8 cellular contexts compared by ENCODE assay signal in the genomic region with DNA sequence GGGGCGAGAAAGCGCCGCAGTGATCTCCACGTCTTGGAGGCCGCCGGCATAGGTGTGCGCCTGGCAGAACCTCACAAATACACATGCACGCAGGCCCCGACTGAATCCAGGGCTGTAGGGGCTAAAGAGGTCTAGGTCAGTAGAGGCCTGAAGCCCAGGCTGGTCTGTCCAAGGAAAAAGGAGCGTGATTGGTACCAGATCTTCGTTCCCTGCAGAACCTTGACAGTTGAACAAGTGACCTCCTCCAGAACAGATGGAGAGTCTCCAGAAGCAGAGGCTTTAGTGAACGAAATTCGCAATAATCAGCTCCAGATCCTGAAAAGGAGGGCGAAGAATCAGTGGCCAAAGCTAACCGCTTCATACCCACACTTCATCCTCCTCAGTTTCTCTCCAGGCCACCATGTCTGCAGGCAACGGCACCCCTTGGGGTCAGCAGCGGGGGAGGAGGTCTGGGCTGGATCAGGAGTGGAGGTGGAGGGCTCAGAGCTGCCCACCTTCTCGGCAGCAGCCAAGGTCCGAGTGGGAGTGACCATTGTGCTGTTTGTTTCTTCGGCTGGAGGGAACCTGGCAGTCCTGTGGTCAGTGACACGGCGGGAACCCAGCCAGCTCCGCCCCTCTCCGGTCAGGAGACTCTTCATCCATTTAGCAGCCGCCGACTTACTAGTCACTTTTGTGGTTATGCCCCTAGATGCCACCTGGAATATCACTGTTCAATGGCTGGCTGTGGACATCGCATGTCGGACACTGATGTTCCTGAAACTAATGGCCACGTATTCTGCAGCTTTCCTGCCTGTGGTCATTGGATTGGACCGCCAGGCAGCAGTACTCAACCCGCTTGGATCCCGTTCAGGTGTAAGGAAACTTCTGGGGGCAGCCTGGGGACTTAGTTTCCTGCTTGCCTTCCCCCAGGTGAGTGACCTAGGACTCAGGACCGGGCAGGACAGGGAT. TPM values are rescaled to one million over a fixed set of nuclear protein-coding genes. Genes with fewer than 3 reads are reported as not detected.
DNase-seq lines count a peak whose midpoint lies in the region; ATAC-seq, FAIRE-seq and TF ChIP-seq lines count a peak whose summit lies in the region.

No MANE protein-coding gene starts in this region.

- H3K27me3 ChIP-seq in CD4-positive, CD25-positive, alpha-beta regulatory T cell (ENCODE audit: control insufficient read depth, insufficient read depth, low read length), result no peaks in the 10 kb centered on the region
- H3K27me3 ChIP-seq in HepG2 (ENCODE audit: control insufficient read depth in 1 of 2, insufficient read depth in 2 of 2, low read length in 2 of 2) (no peaks in the 10 kb centered on the region; a peak in 1 of 5 replicates), stomach smooth muscle (ENCODE audit: control insufficient read depth in 1 of 2, insufficient read depth in 2 of 2, low read length in 2 of 2) (no peaks in the 10 kb centered on the region)

- POLR2A ChIA-PET in HepG2 (lab: Yijun Ruan, JAX), result interaction anchor here (0.6 to 3.4 kb wide), 9 partner anchors 8 to 95 kb away, joined by 3 to 36 read pairs (median 3); partner anchors contain the start of genes ANKRD34A, ITGA10, LIX1L and NUDT17

- H3K27me3 Mint-ChIP-seq in CD4-positive, CD25-positive, alpha-beta regulatory T cell, result peaks cover 4% of the 10 kb centered on the region

- no peak for TF ChIP-seq EP300 in HepG2 (IDR thresholded peaks at IDR 0.05; ENCODE audit: low read depth in 2 of 2, low read length in 2 of 2)
- no peak for TF ChIP-seq EP300 in HepG2 (CRISPR knock-in tag; IDR thresholded peaks at IDR 0.05; ENCODE audit: borderline replicate concordance)

- ATAC-seq in CD4-positive, CD25-positive, alpha-beta regulatory T cell (ENCODE audit: low read depth in 2 of 2), result peak; percentile 4
- ATAC-seq in GM18907 (IDR thresholded peaks at IDR 0.05; ENCODE audit: unreplicated experiment), result peak; percentile 25
- peak; percentile 9 for ATAC-seq in HG03521 (IDR thresholded peaks at IDR 0.05; ENCODE audit: unreplicated experiment)
- ATAC-seq in HepG2, result peak; percentile 76
- ATAC-seq in HG03159 (IDR thresholded peaks at IDR 0.05; ENCODE audit: unreplicated experiment), result no peak

- H3K27ac Mint-ChIP-seq in CD4-positive, CD25-positive, alpha-beta regulatory T cell, result peak overlapping the region; percentile 94 to 98 (median 96)

- H3K4me3 ChIP-seq in CD4-positive, CD25-positive, alpha-beta regulatory T cell (ENCODE audit: low read depth, low read length), result peak overlapping the region; percentile 89
- H3K4me3 ChIP-seq in HepG2 (replicated peaks in 1 of 3; ENCODE audit: insufficient read depth in 1 of 3, low read depth in 2 of 3, low read length in 3 of 3), result peak overlapping the region; percentile 79 to 99 (median 92)
- peak overlapping the region; percentile 98 to 99 for H3K4me3 ChIP-seq in stomach smooth muscle (ENCODE audit: low read length in 2 of 2)

- no peak for FAIRE-seq in HepG2 (lab: Jason Lieb, UNC)

- in situ Hi-C loops in HepG2 (cut with HindIII; ENCODE audit: extremely low pct_ligation_motif_present, low pct_unique_long_range_greater_than_20kb), result no loop called here

- H3K27ac ChIP-seq in CD4-positive, CD25-positive, alpha-beta regulatory T cell (ENCODE audit: insufficient read depth, low read length, poor library complexity, severe bottlenecking), result peak overlapping the region; percentile 82
- H3K27ac ChIP-seq in HepG2 (ENCODE audit: extremely low read length, insufficient read depth, low read length) (peak overlapping the region; percentile 78), stomach smooth muscle (ENCODE audit: low read length) (peak overlapping the region; percentile 84)

- peak overlapping the region; percentile 94 to 98 (median 96) for H3K4me3 Mint-ChIP-seq in CD4-positive, CD25-positive, alpha-beta regulatory T cell

- peaks cover 16 to 53% (median 42%) of the 10 kb centered on the region in 4 donors for H3K4me1 Mint-ChIP-seq in CD4-positive, CD25-positive, alpha-beta regulatory T cell

- TF ChIP-seq RAD21 in HepG2 (CRISPR knock-in tag; IDR thresholded peaks at IDR 0.05), result no peak

- no peak; the same call in 1 of the 2 replicates for TF ChIP-seq CTCF in HepG2 (CRISPR knock-in tag; IDR thresholded peaks at IDR 0.05)

- CTCF ChIA-PET in HepG2 (lab: Yijun Ruan, JAX; ENCODE audit: low intra/inter-chr PET ratio, low total read pairs), result interaction anchor here (0.9 kb wide), 1 partner anchor 27 kb away, joined by 3 read pairs; no protein-coding TSS in a partner anchor

- DNase-seq in CD4-positive, CD25-positive, alpha-beta regulatory T cell, result no peak
- DNase-seq in SHP77 treated with DMSO at 0.1 percent for 48 hours (lab: John Stamatoyannopoulos, UW) (peak; percentile 48), dermis blood vessel endothelial cell (peak; percentile 66), HepG2 (ENCODE audit: low spot score) (peak; percentile 56)

- peaks cover 8% of the 10 kb centered on the region for H3K79me2 ChIP-seq in HepG2 (ENCODE audit: insufficient read depth, low read length)

- peak overlapping the region; percentile 93 for H2AFZ ChIP-seq in HepG2 (ENCODE audit: low read length)

- no peaks in the 10 kb centered on the region for H4K20me1 ChIP-seq in HepG2 (ENCODE audit: insufficient read depth, low read length)

- H3K4me2 ChIP-seq in HepG2 (ENCODE audit: low read depth, low read length), result peak overlapping the region; percentile 99

- BruUV-seq in HepG2 (replicated peaks; lab: Mats Ljungman, UMichigan), result no TSS peak

- peaks cover 0 to 2% (median 0%) of the 10 kb centered on the region in 7 donors for H3K9me3 Mint-ChIP-seq in CD4-positive, CD25-positive, alpha-beta regulatory T cell

- H3K36me3 ChIP-seq in CD4-positive, CD25-positive, alpha-beta regulatory T cell (ENCODE audit: control insufficient read depth, insufficient read depth, low read length), result peaks cover 32% of the 10 kb centered on the region
- peaks cover 1 to 9% of the 10 kb centered on the region in 2 experiments; a peak in 2 of 5 replicates for H3K36me3 ChIP-seq in HepG2 (replicated peaks in 1 of 2; ENCODE audit: control insufficient read depth in 1 of 2, insufficient read depth in 2 of 2, low read length in 2 of 2)
- H3K36me3 ChIP-seq in stomach smooth muscle (ENCODE audit: control insufficient read depth in 2 of 2, insufficient read depth in 2 of 2, low read length in 2 of 2), result peaks cover 9 to 12% of the 10 kb centered on the region in 2 donors

- intact Hi-C loops in HepG2 (cut with micrococcal nuclease; ENCODE audit: unreplicated experiment), result loop anchor here (5.0 kb wide), 1 partner anchor 88 kb away; no protein-coding TSS in a partner anchor

- no peaks in the 10 kb centered on the region for H3K9me3 ChIP-seq in CD4-positive, CD25-positive, alpha-beta regulatory T cell (ENCODE audit: control insufficient read depth in 2 of 2, low read length in 2 of 2)
- no peaks in the 10 kb centered on the region for H3K9me3 ChIP-seq in HepG2 (ENCODE audit: low read length)
- H3K9me3 ChIP-seq in stomach smooth muscle (ENCODE audit: control insufficient read depth in 2 of 2, low read length in 2 of 2), result no peaks in the 10 kb centered on the region

- 1% methylated on average over 14 of the region's 33 CpGs for WGBS in HepG2 (ENCODE audit: low lambda C conversion rate)

- H3K9ac ChIP-seq in HepG2 (ENCODE audit: insufficient read depth, low read depth, low read length), result peak overlapping the region; percentile 87
- H3K9ac ChIP-seq in stomach smooth muscle (ENCODE audit: low read length in 2 of 2), result peak overlapping the region; percentile 90 to 97

- peaks cover 24% of the 10 kb centered on the region for H3K4me1 ChIP-seq in CD4-positive, CD25-positive, alpha-beta regulatory T cell (ENCODE audit: control insufficient read depth, insufficient read depth, low read length, poor library complexity, severe bottlenecking)
- H3K4me1 ChIP-seq in HepG2 (ENCODE audit: insufficient read depth, low read length) (peaks cover 18% of the 10 kb centered on the region), stomach smooth muscle (ENCODE audit: control insufficient read depth, insufficient read depth, low read length) (peaks cover 28% of the 10 kb centered on the region)

- TF ChIP-seq POLR2A in HepG2 (IDR thresholded peaks at IDR 0.05; ENCODE audit: insufficient read depth in 1 of 2, low read depth in 2 of 2, low read length in 2 of 2), result peak in 1 of 2 experiments; percentile 26; a peak in 1 of 4 replicates

- peaks cover 13% of the 10 kb centered on the region for H3K36me3 Mint-ChIP-seq in CD4-positive, CD25-positive, alpha-beta regulatory T cell

RNA-seq across cellular contexts. Expression of gene PEX11B, which starts 0.7 kb away (rescaled TPM):
- 14.2 TPM for total RNA-seq in CD4-positive, CD25-positive, alpha-beta regulatory T cell
- 10 to 100 TPM; 50.4 to 71.8 (median 64.5) TPM for polyA plus RNA-seq in CD4-positive, CD25-positive, alpha-beta regulatory T cell
- 34.0 and 41.4 TPM in 2 replicates for total RNA-seq in dermis blood vessel endothelial cell
- total RNA-seq in HepG2 (2016; rRNA removed; fragmentation: Illumina TruSeq; extraction: Trizol), result 21.6 and 26.2 TPM in 2 replicates
- 6.1 and 8.7 TPM in 2 replicates for total RNA-seq in HepG2 (2016; cell fraction: cytosol; rRNA removed; fragmentation: Illumina TruSeq; extraction: Trizol; ENCODE audit: low read depth)
- total RNA-seq in HepG2 (2016; cell fraction: insoluble cytoplasmic fraction; rRNA removed; fragmentation: Illumina TruSeq; extraction: Trizol), result 21.5 and 30.1 TPM in 2 replicates
- total RNA-seq in HepG2 (2016; cell fraction: membrane; rRNA removed; fragmentation: Illumina TruSeq; extraction: Trizol), result 12.7 and 13.4 TPM in 2 replicates
- 9.3 and 11.7 TPM in 2 replicates for total RNA-seq in HepG2 (2016; cell fraction: nucleus; rRNA removed; fragmentation: Illumina TruSeq; extraction: Trizol)
- 38.8 and 48.4 TPM in 2 replicates for polyA plus RNA-seq in HepG2 (2011; rRNA removed)
- polyA plus RNA-seq in HepG2 (2011; cell fraction: cytosol; rRNA removed), result 24.9 and 30.2 TPM in 2 replicates
- 11.0 and 14.0 TPM in 2 replicates for polyA plus RNA-seq in HepG2 (2011; cell fraction: nucleus; rRNA removed)
- 14.3 and 21.4 TPM in 2 replicates for polyA plus RNA-seq in HepG2 (2012)
- 4.2 and 4.4 TPM in 2 replicates for polyA plus RNA-seq in HepG2 (2016; cell fraction: cytosol; fragmentation: Illumina TruSeq; extraction: Trizol; ENCODE audit: low read depth)
- polyA plus RNA-seq in HepG2 (2016; cell fraction: insoluble cytoplasmic fraction; fragmentation: Illumina TruSeq; extraction: Trizol; ENCODE audit: low read depth), result 34.6 and 35.2 TPM in 2 replicates
- polyA plus RNA-seq in HepG2 (2016; cell fraction: membrane; fragmentation: Illumina TruSeq; extraction: Trizol; ENCODE audit: low read depth), result 8.1 and 9.5 TPM in 2 replicates
- 17.7 and 21.1 TPM in 2 replicates for polyA plus RNA-seq in HepG2 (2016; cell fraction: nucleus; fragmentation: Illumina TruSeq; extraction: Trizol; ENCODE audit: insufficient read depth, low read depth)
- 29.8 and 36.3 TPM in 2 replicates for polyA minus RNA-seq in HepG2 (2011; rRNA and poly(A)+ RNA removed; ENCODE audit: low replicate concordance)
- 9.1 and 13.4 TPM in 2 replicates for polyA minus RNA-seq in HepG2 (2011; cell fraction: cytosol; rRNA and poly(A)+ RNA removed)
- polyA minus RNA-seq in HepG2 (2011; cell fraction: nucleus; rRNA and poly(A)+ RNA removed), result 6.4 and 7.0 TPM in 2 replicates

RNA-seq across cellular contexts. Expression of gene RBM8A, which starts 8.0 kb away (rescaled TPM):
- total RNA-seq in CD4-positive, CD25-positive, alpha-beta regulatory T cell, result 143 TPM
- polyA plus RNA-seq in CD4-positive, CD25-positive, alpha-beta regulatory T cell, result 100 to 1,000 TPM; 143 to 176 (median 154) TPM
- total RNA-seq in dermis blood vessel endothelial cell (187 and 192 TPM in 2 replicates), HepG2 (2016; rRNA removed; fragmentation: Illumina TruSeq; extraction: Trizol) (162 and 224 TPM in 2 replicates)
- total RNA-seq in HepG2 (2016; cell fraction: cytosol; rRNA removed; fragmentation: Illumina TruSeq; extraction: Trizol; ENCODE audit: low read depth), result 15.8 and 21.1 TPM in 2 replicates
- 164 and 238 TPM in 2 replicates for total RNA-seq in HepG2 (2016; cell fraction: insoluble cytoplasmic fraction; rRNA removed; fragmentation: Illumina TruSeq; extraction: Trizol)
- total RNA-seq in HepG2 (2016; cell fraction: membrane; rRNA removed; fragmentation: Illumina TruSeq; extraction: Trizol), result 32.6 and 36.1 TPM in 2 replicates
- total RNA-seq in HepG2 (2016; cell fraction: nucleus; rRNA removed; fragmentation: Illumina TruSeq; extraction: Trizol), result 58.0 and 59.0 TPM in 2 replicates
- 75.2 and 106 TPM in 2 replicates for polyA plus RNA-seq in HepG2 (2011; rRNA removed)
- 81.5 and 102 TPM in 2 replicates for polyA plus RNA-seq in HepG2 (2011; cell fraction: cytosol; rRNA removed)
- 25.3 and 38.5 TPM in 2 replicates for polyA plus RNA-seq in HepG2 (2011; cell fraction: nucleus; rRNA removed)
- polyA plus RNA-seq in HepG2 (2012), result 87.0 and 96.0 TPM in 2 replicates
- 14.2 and 15.2 TPM in 2 replicates for polyA plus RNA-seq in HepG2 (2016; cell fraction: cytosol; fragmentation: Illumina TruSeq; extraction: Trizol; ENCODE audit: low read depth)
- 218 and 247 TPM in 2 replicates for polyA plus RNA-seq in HepG2 (2016; cell fraction: insoluble cytoplasmic fraction; fragmentation: Illumina TruSeq; extraction: Trizol; ENCODE audit: low read depth)
- 28.1 and 28.8 TPM in 2 replicates for polyA plus RNA-seq in HepG2 (2016; cell fraction: membrane; fragmentation: Illumina TruSeq; extraction: Trizol; ENCODE audit: low read depth)
- 89.2 and 112 TPM in 2 replicates for polyA plus RNA-seq in HepG2 (2016; cell fraction: nucleus; fragmentation: Illumina TruSeq; extraction: Trizol; ENCODE audit: insufficient read depth, low read depth)
- 14.9 and 35.6 TPM in 2 replicates for polyA minus RNA-seq in HepG2 (2011; rRNA and poly(A)+ RNA removed; ENCODE audit: low replicate concordance)
- polyA minus RNA-seq in HepG2 (2011; cell fraction: cytosol; rRNA and poly(A)+ RNA removed), result 26.3 and 33.8 TPM in 2 replicates
- 20.2 and 28.7 TPM in 2 replicates for polyA minus RNA-seq in HepG2 (2011; cell fraction: nucleus; rRNA and poly(A)+ RNA removed)

RNA-seq across cellular contexts. Expression of gene ITGA10, which starts 9.4 kb away (rescaled TPM):
- total RNA-seq in CD4-positive, CD25-positive, alpha-beta regulatory T cell, result 1.1 TPM
- under 1 TPM in 2 of 4 donors, not detected in 2; 0.21 to 0.23 TPM for polyA plus RNA-seq in CD4-positive, CD25-positive, alpha-beta regulatory T cell
- total RNA-seq in dermis blood vessel endothelial cell (3.9 and 4.6 TPM in 2 replicates), HepG2 (2016; rRNA removed; fragmentation: Illumina TruSeq; extraction: Trizol) (0.53 and 0.89 TPM in 2 replicates)
- total RNA-seq in HepG2 (2016; cell fraction: cytosol; rRNA removed; fragmentation: Illumina TruSeq; extraction: Trizol; ENCODE audit: low read depth), result 0.09 and 0.20 TPM in 2 replicates
- 0.54 and 0.95 TPM in 2 replicates for total RNA-seq in HepG2 (2016; cell fraction: insoluble cytoplasmic fraction; rRNA removed; fragmentation: Illumina TruSeq; extraction: Trizol)
- 0.31 and 0.46 TPM in 2 replicates for total RNA-seq in HepG2 (2016; cell fraction: membrane; rRNA removed; fragmentation: Illumina TruSeq; extraction: Trizol)
- 1.3 and 1.4 TPM in 2 replicates for total RNA-seq in HepG2 (2016; cell fraction: nucleus; rRNA removed; fragmentation: Illumina TruSeq; extraction: Trizol)
- 1.6 and 1.8 TPM in 2 replicates for polyA plus RNA-seq in HepG2 (2011; rRNA removed)
- polyA plus RNA-seq in HepG2 (2011; cell fraction: cytosol; rRNA removed), result 0.79 and 0.83 TPM in 2 replicates
- 5.0 and 7.8 TPM in 2 replicates for polyA plus RNA-seq in HepG2 (2011; cell fraction: nucleus; rRNA removed)
- 0.55 and 0.64 TPM in 2 replicates for polyA plus RNA-seq in HepG2 (2012)
- polyA plus RNA-seq in HepG2 (2016; cell fraction: cytosol; fragmentation: Illumina TruSeq; extraction: Trizol; ENCODE audit: low read depth), result 0.08 and 0.12 TPM in 2 replicates
- polyA plus RNA-seq in HepG2 (2016; cell fraction: insoluble cytoplasmic fraction; fragmentation: Illumina TruSeq; extraction: Trizol; ENCODE audit: low read depth), result 0.30 and 0.47 TPM in 2 replicates
- 0.21 and 0.23 TPM in 2 replicates for polyA plus RNA-seq in HepG2 (2016; cell fraction: membrane; fragmentation: Illumina TruSeq; extraction: Trizol; ENCODE audit: low read depth)
- 3.6 and 4.6 TPM in 2 replicates for polyA plus RNA-seq in HepG2 (2016; cell fraction: nucleus; fragmentation: Illumina TruSeq; extraction: Trizol; ENCODE audit: insufficient read depth, low read depth)
- polyA minus RNA-seq in HepG2 (2011; rRNA and poly(A)+ RNA removed; ENCODE audit: low replicate concordance), result 0.35 and 1.5 TPM in 2 replicates
- polyA minus RNA-seq in HepG2 (2011; cell fraction: cytosol; rRNA and poly(A)+ RNA removed), result 0.69 and 0.70 TPM in 2 replicates
- 1.8 and 2.6 TPM in 2 replicates for polyA minus RNA-seq in HepG2 (2011; cell fraction: nucleus; rRNA and poly(A)+ RNA removed)

RNA-seq across cellular contexts. Expression of gene ANKRD35, which starts 33.6 kb away (rescaled TPM):
- 0.17 TPM for total RNA-seq in CD4-positive, CD25-positive, alpha-beta regulatory T cell
- under 1 TPM; 0.24 to 0.45 (median 0.29) TPM for polyA plus RNA-seq in CD4-positive, CD25-positive, alpha-beta regulatory T cell
- total RNA-seq in dermis blood vessel endothelial cell (0.09 and 0.17 TPM in 2 replicates), HepG2 (2016; rRNA removed; fragmentation: Illumina TruSeq; extraction: Trizol) (0.02 TPM in 1 of 2 replicates, not detected in the other)
- not detected in 2 replicates for total RNA-seq in HepG2 (2016; cell fraction: cytosol; rRNA removed; fragmentation: Illumina TruSeq; extraction: Trizol; ENCODE audit: low read depth)
- not detected in 2 replicates for total RNA-seq in HepG2 (2016; cell fraction: insoluble cytoplasmic fraction; rRNA removed; fragmentation: Illumina TruSeq; extraction: Trizol)
- total RNA-seq in HepG2 (2016; cell fraction: membrane; rRNA removed; fragmentation: Illumina TruSeq; extraction: Trizol), result not detected in 2 replicates
- total RNA-seq in HepG2 (2016; cell fraction: nucleus; rRNA removed; fragmentation: Illumina TruSeq; extraction: Trizol), result not detected in 2 replicates
- polyA plus RNA-seq in HepG2 (2011; rRNA removed), result not detected in 2 replicates
- polyA plus RNA-seq in HepG2 (2011; cell fraction: cytosol; rRNA removed), result 0.01 TPM in 2 replicates
- not detected in 2 replicates for polyA plus RNA-seq in HepG2 (2011; cell fraction: nucleus; rRNA removed)
- not detected in 2 replicates for polyA plus RNA-seq in HepG2 (2012)
- not detected in 2 replicates for polyA plus RNA-seq in HepG2 (2016; cell fraction: cytosol; fragmentation: Illumina TruSeq; extraction: Trizol; ENCODE audit: low read depth)
- not detected in 2 replicates for polyA plus RNA-seq in HepG2 (2016; cell fraction: insoluble cytoplasmic fraction; fragmentation: Illumina TruSeq; extraction: Trizol; ENCODE audit: low read depth)
- polyA plus RNA-seq in HepG2 (2016; cell fraction: membrane; fragmentation: Illumina TruSeq; extraction: Trizol; ENCODE audit: low read depth), result not detected in 2 replicates
- polyA plus RNA-seq in HepG2 (2016; cell fraction: nucleus; fragmentation: Illumina TruSeq; extraction: Trizol; ENCODE audit: insufficient read depth, low read depth), result not detected in 2 replicates
- 0.10 TPM in 1 of 2 replicates, not detected in the other for polyA minus RNA-seq in HepG2 (2011; rRNA and poly(A)+ RNA removed; ENCODE audit: low replicate concordance)
- polyA minus RNA-seq in HepG2 (2011; cell fraction: cytosol; rRNA and poly(A)+ RNA removed), result not detected in 2 replicates
- 0.13 TPM in 1 of 2 replicates, not detected in the other for polyA minus RNA-seq in HepG2 (2011; cell fraction: nucleus; rRNA and poly(A)+ RNA removed)

RNA-seq across cellular contexts. Expression of gene LIX1L, which starts 38.6 kb away (rescaled TPM):
- 36.2 TPM for total RNA-seq in CD4-positive, CD25-positive, alpha-beta regulatory T cell
- 10 to 100 TPM; 21.7 to 26.9 (median 25.9) TPM for polyA plus RNA-seq in CD4-positive, CD25-positive, alpha-beta regulatory T cell
- total RNA-seq in dermis blood vessel endothelial cell (21.1 and 29.7 TPM in 2 replicates), HepG2 (2016; rRNA removed; fragmentation: Illumina TruSeq; extraction: Trizol) (8.1 and 10.9 TPM in 2 replicates)
- total RNA-seq in HepG2 (2016; cell fraction: cytosol; rRNA removed; fragmentation: Illumina TruSeq; extraction: Trizol; ENCODE audit: low read depth), result 1.6 TPM in 2 replicates
- 8.3 and 9.6 TPM in 2 replicates for total RNA-seq in HepG2 (2016; cell fraction: insoluble cytoplasmic fraction; rRNA removed; fragmentation: Illumina TruSeq; extraction: Trizol)
- 6.8 and 7.1 TPM in 2 replicates for total RNA-seq in HepG2 (2016; cell fraction: membrane; rRNA removed; fragmentation: Illumina TruSeq; extraction: Trizol)
- total RNA-seq in HepG2 (2016; cell fraction: nucleus; rRNA removed; fragmentation: Illumina TruSeq; extraction: Trizol), result 5.0 and 5.9 TPM in 2 replicates
- 19.4 and 24.9 TPM in 2 replicates for polyA plus RNA-seq in HepG2 (2011; rRNA removed)
- 19.3 and 22.0 TPM in 2 replicates for polyA plus RNA-seq in HepG2 (2011; cell fraction: cytosol; rRNA removed)
- 5.2 and 7.4 TPM in 2 replicates for polyA plus RNA-seq in HepG2 (2011; cell fraction: nucleus; rRNA removed)
- 4.8 and 5.8 TPM in 2 replicates for polyA plus RNA-seq in HepG2 (2012)
- polyA plus RNA-seq in HepG2 (2016; cell fraction: cytosol; fragmentation: Illumina TruSeq; extraction: Trizol; ENCODE audit: low read depth), result 1.3 and 1.7 TPM in 2 replicates
- 12.8 and 15.5 TPM in 2 replicates for polyA plus RNA-seq in HepG2 (2016; cell fraction: insoluble cytoplasmic fraction; fragmentation: Illumina TruSeq; extraction: Trizol; ENCODE audit: low read depth)
- 5.7 and 5.8 TPM in 2 replicates for polyA plus RNA-seq in HepG2 (2016; cell fraction: membrane; fragmentation: Illumina TruSeq; extraction: Trizol; ENCODE audit: low read depth)
- 9.8 and 10.9 TPM in 2 replicates for polyA plus RNA-seq in HepG2 (2016; cell fraction: nucleus; fragmentation: Illumina TruSeq; extraction: Trizol; ENCODE audit: insufficient read depth, low read depth)
- 15.4 and 31.6 TPM in 2 replicates for polyA minus RNA-seq in HepG2 (2011; rRNA and poly(A)+ RNA removed; ENCODE audit: low replicate concordance)
- polyA minus RNA-seq in HepG2 (2011; cell fraction: cytosol; rRNA and poly(A)+ RNA removed), result 12.6 and 13.9 TPM in 2 replicates
- polyA minus RNA-seq in HepG2 (2011; cell fraction: nucleus; rRNA and poly(A)+ RNA removed), result 5.9 and 7.2 TPM in 2 replicates

Comparison
In these comparisons a context has a peak if more than half of its experiments do, and no peak if none do; other contexts are left out.
1. DNase-seq: peak in SHP77 treated with DMSO at 0.1 percent for 48 hours (single experiment), dermis blood vessel endothelial cell (single experiment) and HepG2 (single experiment); none in CD4-positive, CD25-positive, alpha-beta regulatory T cell (0 of 3).
2. Peak in every context shown above with its lines, with median percentiles within 50 percentile points of each other: H3K27ac ChIP-seq and H3K4me3 ChIP-seq.